Comparison of ENCODE assay signal across 8 cellular contexts in the genomic region with DNA sequence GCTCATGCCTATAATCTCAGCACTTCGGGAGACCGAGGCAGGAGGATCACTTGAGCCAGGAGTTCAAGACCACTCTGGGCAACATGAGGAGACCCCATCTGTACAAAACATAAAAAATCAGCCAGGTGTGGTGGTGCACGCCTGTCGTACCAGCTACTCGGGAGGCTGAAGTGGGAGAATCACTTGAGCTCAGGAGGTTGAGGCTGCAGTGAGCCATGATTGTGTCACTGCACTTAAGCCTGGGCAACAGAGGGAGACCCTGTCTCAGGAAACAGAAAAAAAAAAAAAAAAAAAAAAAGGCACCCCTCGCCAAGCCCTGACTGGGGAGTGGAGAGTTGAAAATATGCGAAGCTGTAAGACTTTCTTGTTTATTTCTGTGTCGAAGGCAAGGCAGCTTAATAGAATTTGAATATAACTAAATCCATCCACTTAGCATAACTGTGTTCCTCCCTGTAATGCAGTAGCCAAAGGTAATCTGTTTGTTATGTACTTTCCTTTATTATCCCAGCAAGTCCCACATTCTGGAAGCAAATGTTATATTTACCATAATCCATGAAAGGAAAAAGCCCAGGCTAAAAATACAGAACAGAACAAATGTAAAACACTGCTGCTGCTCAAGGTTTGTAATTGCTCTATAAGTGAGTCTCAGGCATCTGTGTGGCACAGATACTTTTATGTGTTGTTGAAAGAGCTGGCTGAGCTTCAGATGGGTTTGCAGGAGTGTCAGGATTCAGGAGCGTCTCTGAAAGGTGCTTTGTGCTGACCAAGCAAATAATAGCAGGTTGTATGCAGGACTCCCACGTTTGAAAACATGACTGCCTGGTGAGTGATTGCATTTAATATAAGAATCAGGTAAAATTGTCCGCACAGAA.
DNase-seq lines count a peak whose midpoint lies in the region; ATAC-seq and TF ChIP-seq lines count a peak whose summit lies in the region.

No MANE protein-coding gene starts in this region.

- H3K27ac ChIP-seq in heart right ventricle, result peak overlapping the region in 8 of 10 donors; percentile 59 to 83 (median 70)

- H3K36me3 ChIP-seq in heart right ventricle, result no peaks in the 10 kb centered on the region

- peak; percentile 23 for ATAC-seq in GM21576 (IDR thresholded peaks at IDR 0.05; ENCODE audit: unreplicated experiment)
- ATAC-seq in HG03575 (IDR thresholded peaks at IDR 0.05; ENCODE audit: extremely low read depth, insufficient number of reproducible peaks, low FRiP score, unreplicated experiment), result peak; percentile 9
- peak in 1 of 8 donors; percentile 6 for ATAC-seq in heart right ventricle

- no peak for TF ChIP-seq CTCF in heart right ventricle (IDR thresholded peaks at IDR 0.05)

- peaks cover 2 to 69% (median 54%) of the 10 kb centered on the region in 9 donors for H3K4me1 ChIP-seq in heart right ventricle

- H3K4me3 ChIP-seq in GM08714 (ENCODE audit: low read length) (peak overlapping the region; percentile 38; the same call in 1 of the 2 replicates), heart right ventricle (peak overlapping the region in 4 of 10 donors; percentile 4 to 22 (median 14))

- DNase-seq in heart right ventricle (no peak), D341Med (ENCODE audit: low spot score) (no peak), activated gamma-delta T cell (lab: John Stamatoyannopoulos, UW) (no peak)
- no peak for DNase-seq in activated CD4-positive, CD25-positive, alpha-beta regulatory T cell (lab: John Stamatoyannopoulos, UW)
- no peak for DNase-seq in effector CD4-positive, alpha-beta T cell

- no peaks in the 10 kb centered on the region for H3K9me3 ChIP-seq in heart right ventricle

- 72 to 74% methylated on average over 11 of the region's 11 CpGs for WGBS in heart right ventricle, 2 donors

- no peaks in the 10 kb centered on the region for H3K27me3 ChIP-seq in heart right ventricle

- intact Hi-C loops in heart right ventricle (cut with DNase I), result no loop called here
